13 cellular contexts compared by ENCODE assay signal in the genomic region with DNA sequence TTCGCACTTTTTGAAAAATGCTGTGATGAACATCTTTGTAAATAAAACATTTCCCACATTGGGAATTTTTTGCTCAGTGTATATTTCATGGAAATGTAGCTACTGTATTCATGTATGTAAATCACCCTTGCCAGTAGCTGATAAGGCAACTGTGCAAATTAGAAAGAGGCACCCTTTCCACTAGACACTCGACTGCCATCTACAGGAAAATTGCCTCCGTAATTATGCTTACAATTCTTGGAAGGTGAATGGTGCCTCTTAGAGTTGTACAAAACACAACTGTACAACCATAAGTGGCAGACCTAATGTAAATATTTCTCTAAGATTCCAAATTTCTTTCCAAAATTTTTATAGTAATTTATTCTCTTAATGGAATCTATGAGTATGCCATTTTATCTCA.
DNase-seq lines count a peak whose midpoint lies in the region; ATAC-seq and TF ChIP-seq lines count a peak whose summit lies in the region.
"Had no signal": no experiment of that assay in that cellular context is flagged by ENCODE, and none has a peak within 500 bp of the region (broad histone marks: within the 10 kb centered on the region; RNA-seq: fewer than 3 reads in every experiment).

No MANE protein-coding gene starts in this region.

- TF ChIP-seq CTCF in IMR-90 (conservative IDR thresholded peaks at IDR 0.05; ENCODE audit: low read depth, low read length): 0 out of 2 replicates have a peak, but pooled peaks have one; percentile 8
- peak; percentile 42 for TF ChIP-seq CTCF in foreskin keratinocyte (conservative IDR thresholded peaks at IDR 0.05)
- peak in 2 of 5 experiments; percentile 19 to 31 for TF ChIP-seq CTCF in transverse colon (IDR thresholded peaks at IDR 0.05)

- in situ Hi-C loops in IMR-90 (cut with MboI; ENCODE audit: low sequenced_read_pairs): no loop called here
- in situ Hi-C loops in transverse colon (cut with MboI; ENCODE audit: low pct_ligation_motif_present in 1 of 4, low pct_unique_long_range_greater_than_20kb in 1 of 4, low sequenced_read_pairs in 3 of 4): loop anchor here in 1 of 4 donors (25.0 kb wide), 1 partner anchor 108 kb away; no protein-coding TSS in a partner anchor

- no peak overlapping the region for H2AK9ac ChIP-seq in IMR-90 (replicated peaks; ENCODE audit: low read depth, low read length, poor library complexity)

- TF ChIP-seq POLR2A in IMR-90 (IDR thresholded peaks at IDR 0.05; ENCODE audit: low read depth, low read length) (no peak), transverse colon (IDR thresholded peaks at IDR 0.05) (no peak)

- no peak overlapping the region for H3K14ac ChIP-seq in IMR-90 (replicated peaks; ENCODE audit: low read depth, low read length)

- no peak overlapping the region for H3K27ac Mint-ChIP-seq in CD8-positive, alpha-beta memory T cell
- H3K27ac Mint-ChIP-seq: activated T-cell treated with anti-CD3 and anti-CD28 coated beads, Interleukin-2, amount 50 U/mL, for 24 hours had no signal

- no peak overlapping the region for H4K8ac ChIP-seq in IMR-90 (ENCODE audit: low read depth in 2 of 2, low read length in 2 of 2)

- CTCF ChIA-PET in IMR-90 (lab: Yijun Ruan, JAX): no interaction called here
- CTCF ChIA-PET in CD8-positive, alpha-beta memory T cell (lab: Charles Lee): no interaction called here

- H4K91ac ChIP-seq in IMR-90 (ENCODE audit: insufficient read depth, low read depth, low read length): no peak overlapping the region

- intact Hi-C loops in IMR-90 (cut with micrococcal nuclease): no loop called here
- intact Hi-C loops in posterior vena cava (cut with DNase I): loop anchor here in 1 of 2 donors (2.0 kb wide), 1 partner anchor 43 kb away; no protein-coding TSS in a partner anchor
- intact Hi-C loops in transverse colon (cut with DNase I; ENCODE audit: low total_unique reads): no loop called here

- no peak overlapping the region for H3K9ac ChIP-seq in IMR-90 (ENCODE audit: low read depth, low read length)

- DNase-seq in DMS53 treated with DMSO at 0.1 percent for 48 hours (lab: John Stamatoyannopoulos, UW; ENCODE audit: unreplicated experiment) (peak; percentile 41), IMR-90 (no peak), NCI-H748 treated with DMSO at 0.1 percent for 48 hours (lab: John Stamatoyannopoulos, UW) (peak; percentile 26), foreskin keratinocyte (no peak), posterior vena cava (ENCODE audit: low spot score) (no peak), transverse colon (no peak)
- DNase-seq in CD8-positive, alpha-beta memory T cell: no peak
- DNase-seq: activated T-cell treated with anti-CD3 and anti-CD28 coated beads, Interleukin-2, amount 50 U/mL, for 24 hours; mesenchymal stem cell; NCI-H2107; stimulated activated CD8-positive, alpha-beta memory T cell treated with anti-CD3 and anti-CD28 coated beads, Interleukin-4, amount 100 ng/mL, for 48 hours had no signal

- WGBS in IMR-90 (ENCODE audit: extremely low coverage in 2 of 2, insufficient read length in 1 of 2), 2 experiments: no CpG with 5 or more reads among the region's 3 CpGs
- 59 to 67% methylated on average over 2 to 3 of the region's 3 CpGs for WGBS in transverse colon (ENCODE audit: low coverage in 1 of 2), 2 donors

- dilution Hi-C loops in IMR-90 (cut with HindIII; ENCODE audit: low sequenced_read_pairs, unreplicated experiment): no loop called here

- TF ChIP-seq RAD21 in IMR-90 (IDR thresholded peaks at IDR 0.05; ENCODE audit: low read length): no peak

- H4K5ac ChIP-seq in IMR-90 (ENCODE audit: low read depth, low read length): no peak overlapping the region

- H3K36me3 Mint-ChIP-seq in CD8-positive, alpha-beta memory T cell: no peaks in the 10 kb centered on the region

- H3K36me3 ChIP-seq in IMR-90 (ENCODE audit: control insufficient read depth, insufficient read depth, low read length) (no peaks in the 10 kb centered on the region), transverse colon (no peaks in the 10 kb centered on the region)
- H3K36me3 ChIP-seq in CD8-positive, alpha-beta memory T cell (ENCODE audit: insufficient read depth, low read length): no peaks in the 10 kb centered on the region

- no peaks in the 10 kb centered on the region for H3K4me1 ChIP-seq in IMR-90 (ENCODE audit: control insufficient read depth, insufficient read depth, low read length)
- peaks cover 4% of the 10 kb centered on the region for H3K4me1 ChIP-seq in foreskin keratinocyte
- H3K4me1 ChIP-seq in CD8-positive, alpha-beta memory T cell (ENCODE audit: insufficient read depth, low read length): no peaks in the 10 kb centered on the region
- H3K4me1 ChIP-seq in transverse colon: no peaks in the 10 kb centered on the region

- peaks cover 3 to 4% of the 10 kb centered on the region in 2 donors for H3K27me3 Mint-ChIP-seq in CD8-positive, alpha-beta memory T cell

- H3K56ac ChIP-seq in IMR-90 (ENCODE audit: extremely low read depth, insufficient read depth, low read length): no peak overlapping the region

- no peak overlapping the region for H2BK5ac ChIP-seq in IMR-90 (ENCODE audit: low read depth, low read length, poor library complexity, severe bottlenecking)

- no peak overlapping the region for H2BK120ac ChIP-seq in IMR-90 (ENCODE audit: low read depth, low read length)

- H3K27ac ChIP-seq in IMR-90 (ENCODE audit: insufficient read depth, low read length) (no peak overlapping the region), foreskin keratinocyte (no peak overlapping the region), transverse colon (no peak overlapping the region)
- H3K27ac ChIP-seq in CD8-positive, alpha-beta memory T cell (ENCODE audit: low read depth, low read length): no peak overlapping the region

- no peak overlapping the region for H3K4ac ChIP-seq in IMR-90 (ENCODE audit: low read depth, low read length)

- H3K4me3 ChIP-seq in IMR-90 (ENCODE audit: insufficient read depth, low read depth, low read length): no peak overlapping the region
- no peak overlapping the region for H3K4me3 ChIP-seq in CD8-positive, alpha-beta memory T cell (ENCODE audit: low read length)
- H3K4me3 ChIP-seq in transverse colon: no peak overlapping the region

- H3K27me3 ChIP-seq in IMR-90 (ENCODE audit: control insufficient read depth, insufficient read depth, low read length) (no peaks in the 10 kb centered on the region), foreskin keratinocyte (no peaks in the 10 kb centered on the region), transverse colon (no peaks in the 10 kb centered on the region)
- H3K27me3 ChIP-seq in CD8-positive, alpha-beta memory T cell (ENCODE audit: insufficient read depth, low read length, poor library complexity, severe bottlenecking): no peaks in the 10 kb centered on the region

- H3K9me3 Mint-ChIP-seq in CD8-positive, alpha-beta memory T cell: peaks cover 0 to 2% (median 0%) of the 10 kb centered on the region in 5 donors
- H3K9me3 Mint-ChIP-seq: activated T-cell treated with anti-CD3 and anti-CD28 coated beads, Interleukin-2, amount 50 U/mL, for 24 hours had no signal

- H3K4me2 ChIP-seq in IMR-90 (ENCODE audit: low read depth, low read length): no peak overlapping the region

- ATAC-seq in IMR-90 (ENCODE audit: low read depth) (no peak), foreskin keratinocyte (no peak), GM18907 (IDR thresholded peaks at IDR 0.05; ENCODE audit: unreplicated experiment) (no peak)

- no peaks in the 10 kb centered on the region for H4K20me1 ChIP-seq in IMR-90 (ENCODE audit: insufficient read depth, low read length)

- no peaks in the 10 kb centered on the region for H3K9me1 ChIP-seq in IMR-90 (ENCODE audit: insufficient read depth, low read length)

- no peak overlapping the region for H2BK20ac ChIP-seq in IMR-90 (ENCODE audit: low read depth, low read length)

- no TSS peak for BruUV-seq in IMR-90 (replicated peaks; lab: Mats Ljungman, UMichigan)

- H3K4me1 Mint-ChIP-seq in CD8-positive, alpha-beta memory T cell: no peaks in the 10 kb centered on the region
- H3K4me1 Mint-ChIP-seq: central memory CD8-positive, alpha-beta T cell had no signal

- H3K9me3 ChIP-seq in IMR-90 (ENCODE audit: control insufficient read depth, insufficient read depth, low read length): peaks cover 9% of the 10 kb centered on the region
- H3K9me3 ChIP-seq in CD8-positive, alpha-beta memory T cell (ENCODE audit: low read length): no peaks in the 10 kb centered on the region
- no peaks in the 10 kb centered on the region for H3K9me3 ChIP-seq in transverse colon

- no peak overlapping the region for H3K23ac ChIP-seq in IMR-90 (ENCODE audit: low read depth, low read length)

- POLR2A ChIA-PET in IMR-90 (lab: Charles Lee; ENCODE audit: unreplicated experiment): no interaction called here
- POLR2A ChIA-PET in CD8-positive, alpha-beta memory T cell (lab: Charles Lee): no interaction called here

- no peaks in the 10 kb centered on the region for H3K79me1 ChIP-seq in IMR-90 (ENCODE audit: low read depth in 1 of 2, low read length in 2 of 2)

- H3K4me3 Mint-ChIP-seq in CD8-positive, alpha-beta memory T cell: no peak overlapping the region
- H3K4me3 Mint-ChIP-seq: activated T-cell treated with anti-CD3 and anti-CD28 coated beads, Interleukin-2, amount 50 U/mL, for 24 hours; central memory CD8-positive, alpha-beta T cell had no signal

- H2BK15ac ChIP-seq in IMR-90 (ENCODE audit: low read depth, low read length): no peak overlapping the region

- no peak overlapping the region for H2AK5ac ChIP-seq in IMR-90 (ENCODE audit: low read depth, low read length)

- no peak overlapping the region for H3K18ac ChIP-seq in IMR-90 (ENCODE audit: low read depth, low read length)

- no peak for TF ChIP-seq EP300 in transverse colon (IDR thresholded peaks at IDR 0.05; ENCODE audit: low read depth)

- H2AFZ ChIP-seq in IMR-90 (replicated peaks; ENCODE audit: low read length, poor library complexity): no peak overlapping the region

TF ChIP-seq in IMR-90, 13 proteins besides CTCF, POLR2A, EP300 and RAD21:
- TF ChIP-seq, protein P1, sequence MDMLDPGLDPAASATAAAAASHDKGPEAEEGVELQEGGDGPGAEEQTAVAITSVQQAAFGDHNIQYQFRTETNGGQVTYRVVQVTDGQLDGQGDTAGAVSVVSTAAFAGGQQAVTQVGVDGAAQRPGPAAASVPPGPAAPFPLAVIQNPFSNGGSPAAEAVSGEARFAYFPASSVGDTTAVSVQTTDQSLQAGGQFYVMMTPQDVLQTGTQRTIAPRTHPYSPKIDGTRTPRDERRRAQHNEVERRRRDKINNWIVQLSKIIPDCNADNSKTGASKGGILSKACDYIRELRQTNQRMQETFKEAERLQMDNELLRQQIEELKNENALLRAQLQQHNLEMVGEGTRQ (IDR thresholded peaks at IDR 0.05; ENCODE audit: low read depth, low read length): no peak
- no peak for TF ChIP-seq SMC3 (IDR thresholded peaks at IDR 0.05; ENCODE audit: low read depth, low read length)

Comparison
In these comparisons a context has a peak if more than half of its experiments do, and no peak if none do; other contexts are left out.
1. DNase-seq: peak in DMS53 treated with DMSO at 0.1 percent for 48 hours (single experiment) and NCI-H748 treated with DMSO at 0.1 percent for 48 hours (single experiment); none in IMR-90 (single experiment), foreskin keratinocyte (0 of 2), posterior vena cava (single experiment), CD8-positive, alpha-beta memory T cell (0 of 5) and transverse colon (single experiment).